8 cellular contexts compared by ENCODE assay signal in the genomic region with DNA sequence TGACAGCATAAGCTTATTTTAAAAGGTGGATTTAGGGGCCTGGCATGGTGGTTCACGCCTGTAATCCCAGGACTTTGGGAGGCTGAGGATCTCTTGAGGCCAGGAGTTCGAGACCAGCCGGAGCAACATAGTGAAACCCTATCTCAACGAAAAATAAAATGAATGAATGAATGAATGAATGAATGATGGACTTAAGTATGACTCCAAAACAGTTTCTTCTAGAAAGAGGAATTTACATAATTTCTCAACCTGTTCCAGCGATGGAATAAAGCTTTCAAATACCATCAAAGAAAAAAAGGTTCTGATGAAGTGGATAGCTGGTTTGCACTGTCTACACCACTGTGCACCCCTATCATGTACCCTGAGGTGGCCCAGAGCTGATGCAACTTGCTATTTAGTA.
"Had no signal": no experiment of that assay in that cellular context is flagged by ENCODE, and none has a peak within 500 bp of the region (broad histone marks: within the 10 kb centered on the region; RNA-seq: fewer than 3 reads in every experiment).

No MANE protein-coding gene starts in this region.

- H3K9me3 ChIP-seq: HAP-1 had no signal

- H2AFZ ChIP-seq: GM23248 had no signal

- DNase-seq: GM23248, GOT3, H7, HFFc6 had no signal

- H3K4me3 ChIP-seq: GM23248, HAP-1 had no signal

- ATAC-seq: HCT116 had no signal

- H3K27ac ChIP-seq: GM23248, HL-60 had no signal

- FAIRE-seq: HepG2 had no signal

- H3K4me1 ChIP-seq: HAP-1 had no signal

- H3K36me3 ChIP-seq: HAP-1 had no signal

- H3K9ac ChIP-seq: GM23248 had no signal
